22 cellular contexts compared by ENCODE assay signal in genomic region chr10:3169738-3170137, GRCh38. TPM values are rescaled to one million over a fixed set of nuclear protein-coding genes. Genes with fewer than 3 reads are reported as not detected.
DNase-seq lines count a peak whose midpoint lies in the region; TF ChIP-seq lines count a peak whose summit lies in the region.
"Had no signal": no experiment of that assay in that cellular context is flagged by ENCODE, and none has a peak within 500 bp of the region (broad histone marks: within the 10 kb centered on the region; RNA-seq: fewer than 3 reads in every experiment).

No MANE protein-coding gene starts in this region.

- no peaks in the 10 kb centered on the region for H3K27me3 ChIP-seq in layer of hippocampus (ENCODE audit: control insufficient read depth, insufficient read depth, low read length)
- H3K27me3 ChIP-seq: MG63 had no signal

- no peaks in the 10 kb centered on the region for H3K9me3 Mint-ChIP-seq in Calu3 (ENCODE audit: low read depth, unreplicated experiment)

- DNase-seq in NCI-H526 treated with DMSO at 0.1 percent for 48 hours (lab: John Stamatoyannopoulos, UW): peak; percentile 83
- peak in 5 of 49 donors; percentile 5 to 40 (median 14) for DNase-seq in substantia nigra (lab: John Stamatoyannopoulos, UW)
- no peak for DNase-seq in COLO829 (ENCODE audit: low spot score)
- no peak for DNase-seq in Calu3
- no peak for DNase-seq in NCI-H1436 treated with DMSO at 0.1 percent for 48 hours (lab: John Stamatoyannopoulos, UW)
- DNase-seq: ACHN, GDM1, GOT3, IMR-90, Karpas-422, MG63, NCI-H1048, NCI-H1436, NCI-H2029 treated with DMSO at 0.1 percent for 48 hours, NCI-H2227 treated with DMSO at 0.1 percent for 48 hours, NCI-H524, PC-3, RPMI8226, SIG-M5 had no signal

- peaks cover 63% of the 10 kb centered on the region for H3K36me3 Mint-ChIP-seq in Calu3 (ENCODE audit: insufficient read depth, unreplicated experiment)

- no peak overlapping the region for H3K27ac Mint-ChIP-seq in Calu3 (ENCODE audit: unreplicated experiment)

- intact Hi-C loops in Calu3 (cut with micrococcal nuclease; ENCODE audit: unreplicated experiment): no loop called here

- CTCF ChIA-PET in Calu3 (lab: Charles Lee): no interaction called here

- no peak overlapping the region for H3K4me3 Mint-ChIP-seq in Calu3 (ENCODE audit: low read depth, unreplicated experiment)

- H3K4me1 Mint-ChIP-seq in Calu3 (ENCODE audit: low read depth, unreplicated experiment): peaks cover 9% of the 10 kb centered on the region

- no peaks in the 10 kb centered on the region for H3K27me3 Mint-ChIP-seq in Calu3 (ENCODE audit: unreplicated experiment)

- H3K27ac ChIP-seq in angular gyrus (ENCODE audit: low read depth, low read length) (peak overlapping the region; percentile 72), layer of hippocampus (ENCODE audit: low read depth, low read length) (peak overlapping the region; percentile 53), substantia nigra (ENCODE audit: low read depth, low read length, poor library complexity, severe bottlenecking) (peak overlapping the region; percentile 70)
- H3K27ac ChIP-seq: C4-2B had no signal

- TF ChIP-seq CTCF in Calu3 (IDR thresholded peaks at IDR 0.05; ENCODE audit: unreplicated experiment): no peak

- no TSS peak for BruUV-seq in Calu3 (replicated peaks; lab: Mats Ljungman, UMichigan)

RNA-seq across cellular contexts. Expression of gene PITRM1, which starts 2.8 kb away (rescaled TPM):
- 65.8 and 70.4 TPM in 2 replicates for total RNA-seq in Calu3 (2022)
